In the genomic region with DNA sequence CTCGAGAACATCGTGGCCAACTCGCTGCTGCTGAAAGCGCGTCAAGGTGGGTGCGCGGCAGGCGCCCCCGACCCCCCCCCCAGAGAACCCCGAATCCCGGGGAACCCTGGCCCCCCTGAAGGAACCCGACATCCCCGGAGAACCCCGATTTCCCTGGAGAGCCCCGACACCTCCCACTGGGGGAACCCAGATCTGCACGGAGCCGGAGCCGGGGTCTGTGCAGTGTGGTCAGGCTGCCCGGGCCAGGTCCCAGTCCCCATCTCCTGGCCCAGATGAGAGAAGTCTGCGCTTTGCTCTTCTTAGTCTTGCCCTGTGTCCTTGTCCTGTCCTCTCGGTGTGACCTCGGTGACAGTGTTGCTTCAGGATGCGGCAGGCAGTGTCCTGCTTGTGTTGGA, we compare ENCODE assay signal across 8 cellular contexts. TPM values are rescaled to one million over a fixed set of nuclear protein-coding genes. Genes with fewer than 3 reads are reported as not detected.
DNase-seq lines count a peak whose midpoint lies in the region; ATAC-seq and TF ChIP-seq lines count a peak whose summit lies in the region.

No MANE protein-coding gene starts in this region.

- peaks cover 11% of the 10 kb centered on the region; the same call in 1 of the 2 replicates for H3K36me3 ChIP-seq in Karpas-422 (ENCODE audit: insufficient read depth, low read length)

- H2AFZ ChIP-seq in Karpas-422 (ENCODE audit: low read length): peak overlapping the region; percentile 90; the same call in 1 of the 2 replicates

- H3K4me1 ChIP-seq in Karpas-422 (ENCODE audit: low read length): peaks cover 18% of the 10 kb centered on the region
- peaks cover 27% of the 10 kb centered on the region for H3K4me1 ChIP-seq in mononuclear cell (ENCODE audit: insufficient read depth, low read length)

- TF ChIP-seq CTCF in coronary artery (IDR thresholded peaks at IDR 0.05): no peak

- peaks cover 34% of the 10 kb centered on the region for H3K79me2 ChIP-seq in Karpas-422 (ENCODE audit: low read length)

- H3K4me3 ChIP-seq in Karpas-422 (ENCODE audit: low read length): peak overlapping the region; percentile 81
- H3K4me3 ChIP-seq in coronary artery: peak overlapping the region; percentile 96
- H3K4me3 ChIP-seq in mononuclear cell (ENCODE audit: low read length): peak overlapping the region; percentile 65

- peaks cover 22% of the 10 kb centered on the region; the same call in 1 of the 2 replicates for H4K20me1 ChIP-seq in Karpas-422 (ENCODE audit: insufficient read depth, low read depth, low read length)

- peak; percentile 33 for DNase-seq in AG20443 (ENCODE audit: low spot score)
- DNase-seq in Karpas-422: no peak
- DNase-seq in coronary artery (ENCODE audit: low spot score): no peak
- no peak for DNase-seq in stimulated activated CD8-positive, alpha-beta memory T cell treated with anti-CD3 and anti-CD28 coated beads, Interleukin-4, amount 100 ng/mL, for 48 hours
- no peak for DNase-seq in NCI-H146 (lab: John Stamatoyannopoulos, UW)
- DNase-seq in activated CD4-positive, alpha-beta T cell treated with anti-CD3 and anti-CD28 coated beads for 1 hour: no peak

- H3K27me3 ChIP-seq in Karpas-422 (ENCODE audit: low read length): no peaks in the 10 kb centered on the region
- no peaks in the 10 kb centered on the region for H3K27me3 ChIP-seq in mononuclear cell (ENCODE audit: insufficient read depth, low read length)

- ATAC-seq in GM19463 (IDR thresholded peaks at IDR 0.05; ENCODE audit: unreplicated experiment): no peak

- peak overlapping the region; percentile 92 for H3K9ac ChIP-seq in Karpas-422 (ENCODE audit: low read length)

- peak overlapping the region; percentile 94 for H3K4me2 ChIP-seq in Karpas-422 (ENCODE audit: low read depth, low read length, poor library complexity, severe bottlenecking)

- H3K27ac ChIP-seq in Karpas-422 (ENCODE audit: low read length): no peak overlapping the region
- peak overlapping the region; percentile 82 to 85 for H3K27ac ChIP-seq in coronary artery

- no peaks in the 10 kb centered on the region for H3K9me2 ChIP-seq in Karpas-422 (replicated peaks; ENCODE audit: insufficient read depth, low read length)

- H3K9me3 ChIP-seq in Karpas-422 (ENCODE audit: low read length) (no peaks in the 10 kb centered on the region), mononuclear cell (ENCODE audit: low read depth, low read length) (no peaks in the 10 kb centered on the region)

RNA-seq across cellular contexts. Expression of a gene that starts 0.7 kb away (rescaled TPM):
- 3.0 and 3.8 TPM in 2 replicates for total RNA-seq in Karpas-422 (2014; rRNA removed; shearing (Covaris generic); ENCODE audit: low replicate concordance)
- total RNA-seq in mononuclear cell: 1.7 TPM

RNA-seq across cellular contexts. Expression of a gene that starts 0.9 kb away (rescaled TPM):
- total RNA-seq in Karpas-422 (2014; rRNA removed; shearing (Covaris generic); ENCODE audit: low replicate concordance): 19.2 and 27.6 TPM in 2 replicates
- 17.4 TPM for total RNA-seq in mononuclear cell
